In genomic region chr3:8681881-8682538, GRCh38 we compare ENCODE assay signal across 12 cellular contexts. TPM values are rescaled to one million over a fixed set of nuclear protein-coding genes. Genes with fewer than 3 reads are reported as not detected.
DNase-seq lines count a peak whose midpoint lies in the region; TF ChIP-seq lines count a peak whose summit lies in the region.
"Not testable (repeated sequence)": the region's sequence is repeated elsewhere in the genome, so short reads cannot be mapped to it uniquely, and the experiment has no call there.
"Had no signal": no experiment of that assay in that cellular context is flagged by ENCODE, and none has a peak within 500 bp of the region (broad histone marks: within the 10 kb centered on the region; RNA-seq: fewer than 3 reads in every experiment).

No MANE protein-coding gene starts in this region.

- DNase-seq in PC-9 (peak in 1 of 2 experiments; percentile 24), mammary epithelial cell (peak; percentile 39), islet precursor cell (peak; percentile 75), trophoblast cell (peak in 1 of 2 donors; percentile 37)
- DNase-seq in epithelial cell of prostate (ENCODE audit: low read depth, low spot score); mesothelial cell of epicardium (ENCODE audit: low spot score in 2 of 2, unreplicated experiment in 2 of 2): not testable (repeated sequence)

- H3F3A ChIP-seq in PC-9 (ENCODE audit: insufficient read depth, low read depth): peaks cover 25% of the 10 kb centered on the region

- not testable (repeated sequence) for H2AK5ac ChIP-seq in trophoblast cell (ENCODE audit: low read length)

- not testable (repeated sequence) for H3K27me3 Mint-ChIP-seq in mesothelial cell of epicardium (ENCODE audit: low read depth)

- intact Hi-C loops in PC-9 (cut with micrococcal nuclease; ENCODE audit: unreplicated experiment): loop anchor here (2.0 kb wide), 1 partner anchor 255 kb away; no protein-coding TSS in a partner anchor
- intact Hi-C loops in mammary epithelial cell (cut with micrococcal nuclease): not testable (repeated sequence)

- CTCF ChIA-PET in PC-9 (lab: Charles Lee); mammary epithelial cell (lab: Charles Lee; ENCODE audit: low non-redundant PET): not testable (repeated sequence)

- not testable (repeated sequence) for H3K79me1 ChIP-seq in trophoblast cell (ENCODE audit: low read length)

- not testable (repeated sequence) for H3K27me3 ChIP-seq in HUES48 (ENCODE audit: control insufficient read depth, insufficient read depth, low read length); PC-9 (ENCODE audit: insufficient read depth, low read depth); mammary epithelial cell (ENCODE audit: insufficient read depth, low read length); trophoblast cell (ENCODE audit: insufficient read depth, low read length)

- not testable (repeated sequence) for H3K4me1 ChIP-seq in HUES48 (ENCODE audit: control insufficient read depth, insufficient read depth, low read length)
- H3K4me1 ChIP-seq in PC-9 (replicated peaks; ENCODE audit: insufficient read depth) (peaks cover 64% of the 10 kb centered on the region), mammary epithelial cell (ENCODE audit: insufficient read depth, low read length) (peaks cover 15% of the 10 kb centered on the region), trophoblast cell (ENCODE audit: control insufficient read depth in 1 of 2, insufficient read depth in 2 of 2, low read length in 2 of 2) (peaks cover 8 to 12% of the 10 kb centered on the region in 2 experiments)

- H3K4ac ChIP-seq in trophoblast cell (ENCODE audit: low read depth, low read length): not testable (repeated sequence)

- H3K36me3 ChIP-seq in HUES48 (ENCODE audit: control insufficient read depth, insufficient read depth, low read length); PC-9 (ENCODE audit: low read depth); mammary epithelial cell (ENCODE audit: insufficient read depth, low read length); trophoblast cell (ENCODE audit: control insufficient read depth in 1 of 2, insufficient read depth in 2 of 2, low read length in 2 of 2): not testable (repeated sequence)

- not testable (repeated sequence) for H3K23ac ChIP-seq in trophoblast cell (ENCODE audit: low read length)

- not testable (repeated sequence) for H3K14ac ChIP-seq in trophoblast cell (ENCODE audit: low read length)

- H2AFZ ChIP-seq in PC-9; mammary epithelial cell (ENCODE audit: low read depth, low read length); trophoblast cell (ENCODE audit: insufficient read depth, low read length, poor library complexity): not testable (repeated sequence)

- not testable (repeated sequence) for H2BK12ac ChIP-seq in trophoblast cell (ENCODE audit: low read length)

- not testable (repeated sequence) for H4K8ac ChIP-seq in trophoblast cell (ENCODE audit: low read depth, low read length)

- 46% methylated on average over 6 of the region's 9 CpGs for WGBS in mammary epithelial cell (ENCODE audit: low coverage, missing lambda C conversion rate)
- WGBS in trophoblast cell (ENCODE audit: extremely low coverage, insufficient coverage, insufficient read length): no CpG with 5 or more reads among the region's 9 CpGs

- H2BK120ac ChIP-seq in trophoblast cell (ENCODE audit: insufficient read depth, low read length, poor library complexity): not testable (repeated sequence)

- peak overlapping the region; percentile 60 for H3K4me2 ChIP-seq in PC-9
- H3K4me2 ChIP-seq in mammary epithelial cell (ENCODE audit: insufficient read depth, low read depth, low read length); trophoblast cell (ENCODE audit: low read length): not testable (repeated sequence)

- not testable (repeated sequence) for H4K20me1 ChIP-seq in PC-9 (ENCODE audit: insufficient read depth); mammary epithelial cell (ENCODE audit: insufficient read depth, low read length)

- POLR2A ChIA-PET in PC-9 (lab: Charles Lee; ENCODE audit: unreplicated experiment): interaction anchor here (0.7 kb wide), 1 partner anchor 60 kb away, joined by 7 read pairs; no protein-coding TSS in a partner anchor

- H3K9me3 ChIP-seq in HUES48 (ENCODE audit: control insufficient read depth, insufficient read depth, low read length); PC-9 (ENCODE audit: insufficient read depth, low read depth); mammary epithelial cell (replicated peaks; ENCODE audit: insufficient read depth, low read length); trophoblast cell (ENCODE audit: insufficient read depth, low read depth, low read length): not testable (repeated sequence)

- not testable (repeated sequence) for H3K4me3 ChIP-seq in HUES48 (ENCODE audit: low read depth, low read length); PC-9; mammary epithelial cell (replicated peaks in 1 of 3; ENCODE audit: insufficient read depth in 1 of 3, low read depth in 2 of 3, low read length in 3 of 3); trophoblast cell (ENCODE audit: low read depth, low read length)

- not testable (repeated sequence) for BruUV-seq in PC-9 (replicated peaks; lab: Mats Ljungman, UMichigan); mammary epithelial cell (replicated peaks; lab: Mats Ljungman, UMichigan)

- not testable (repeated sequence) for H2BK5ac ChIP-seq in trophoblast cell (ENCODE audit: low read depth, low read length, poor library complexity)

- peaks cover 15% of the 10 kb centered on the region for H3K4me1 Mint-ChIP-seq in mesothelial cell of epicardium

- not testable (repeated sequence) for TF ChIP-seq CTCF in PC-9 (conservative IDR thresholded peaks at IDR 0.05); mammary epithelial cell (conservative IDR thresholded peaks at IDR 0.05 in 1 of 2, IDR thresholded peaks at IDR 0.05 in 1 of 2; ENCODE audit: extremely low read depth in 1 of 2, insufficient read depth in 1 of 2, low read depth in 1 of 2, low read length in 2 of 2); mesothelial cell of epicardium (IDR thresholded peaks at IDR 0.05; ENCODE audit: unreplicated experiment)

- in situ Hi-C loops in mammary epithelial cell (cut with MboI; ENCODE audit: low sequenced_read_pairs in 2 of 2): not testable (repeated sequence)

- peak overlapping the region; percentile 42 for H4K91ac ChIP-seq in trophoblast cell (ENCODE audit: low read depth, low read length)

- H3K36me3 Mint-ChIP-seq in mesothelial cell of epicardium: not testable (repeated sequence)

- H3K79me2 ChIP-seq in PC-9 (ENCODE audit: low read depth); mammary epithelial cell (ENCODE audit: insufficient read depth, low read length); trophoblast cell (ENCODE audit: control insufficient read depth, insufficient read depth, low read length, poor library complexity): not testable (repeated sequence)

- H3K27ac Mint-ChIP-seq in mesothelial cell of epicardium: peak overlapping the region; percentile 51

- H3K27ac ChIP-seq in HUES48 (ENCODE audit: low read depth, low read length) (peak overlapping the region; percentile 51), PC-9 (peak overlapping the region; percentile 61), epithelial cell of prostate (peak overlapping the region; percentile 35), trophoblast cell (ENCODE audit: low read depth, low read length) (peak overlapping the region; percentile 53)
- H3K27ac ChIP-seq in mammary epithelial cell (ENCODE audit: insufficient read depth, low read depth, low read length): not testable (repeated sequence)

- H3K4me3 Mint-ChIP-seq in mesothelial cell of epicardium: not testable (repeated sequence)

- H3K9me2 ChIP-seq in PC-9 (ENCODE audit: insufficient read depth): not testable (repeated sequence)

- H3K18ac ChIP-seq in trophoblast cell (ENCODE audit: low read length): not testable (repeated sequence)

- not testable (repeated sequence) for H4K12ac ChIP-seq in trophoblast cell (ENCODE audit: low read depth, low read length)

- dilution Hi-C loops in mammary epithelial cell (cut with HindIII; ENCODE audit: low sequenced_read_pairs): not testable (repeated sequence)

- not testable (repeated sequence) for H3K9ac ChIP-seq in HUES48 (ENCODE audit: low read depth, low read length); mammary epithelial cell (ENCODE audit: insufficient read depth, low read length); trophoblast cell (ENCODE audit: low read length)

- H3K9me3 Mint-ChIP-seq in mesothelial cell of epicardium: not testable (repeated sequence)

RNA-seq across cellular contexts. Expression of gene SSUH2, which starts 37.4 kb away (rescaled TPM):
- total RNA-seq in PC-9 (2021) (1.6 and 6.1 TPM in 2 replicates), mammary epithelial cell (under 1 TPM in 1 of 2 donors, not detected in 1; 0.28 TPM), mesothelial cell of epicardium (1.3 to 1.4 TPM (median 1.3 TPM) in 3 replicates)
- 0.31 TPM for polyA plus RNA-seq in mammary epithelial cell
- polyA minus RNA-seq in mammary epithelial cell: not detected
- polyA plus RNA-seq in trophoblast cell (2013): 0.25 and 0.30 TPM in 2 replicates
- total RNA-seq: CD4-positive, CD25-positive, alpha-beta regulatory T cell; CD8-positive, alpha-beta memory T cell; IMR-90 had no signal
- polyA plus RNA-seq: CD4-positive, CD25-positive, alpha-beta regulatory T cell; CD8-positive, alpha-beta memory T cell had no signal

RNA-seq across cellular contexts. Expression of gene CAV3, which starts 51.6 kb away (rescaled TPM):
- total RNA-seq in PC-9 (2021) (0.24 TPM in 1 of 2 replicates, not detected in the other), mammary epithelial cell (not detected), mesothelial cell of epicardium (not detected in 3 replicates)
- polyA plus RNA-seq in mammary epithelial cell: not detected
- not detected for polyA minus RNA-seq in mammary epithelial cell
- polyA plus RNA-seq in trophoblast cell (2013): not detected in 2 replicates
- total RNA-seq: CD4-positive, CD25-positive, alpha-beta regulatory T cell; CD8-positive, alpha-beta memory T cell; GM23338; HT-29 had no signal
- polyA plus RNA-seq: CD4-positive, CD25-positive, alpha-beta regulatory T cell; CD8-positive, alpha-beta memory T cell; GM23338 had no signal
